1 cellular context compared by ENCODE assay signal in genomic region chr3:49339593-49339946, GRCh38.
TF ChIP-seq lines count a peak whose summit lies in the region.

No MANE protein-coding gene starts in this region.

TF ChIP-seq in IMR-90, 13 proteins besides CTCF, POLR2A, EP300 and RAD21 (continued from another document):
- no peak for TF ChIP-seq MAFK (IDR thresholded peaks at IDR 0.05; ENCODE audit: low read depth, low read length)
- TF ChIP-seq MAZ (IDR thresholded peaks at IDR 0.05; ENCODE audit: borderline replicate concordance, low read depth, low read length): no peak
- no peak for TF ChIP-seq CHD1 (IDR thresholded peaks at IDR 0.05; ENCODE audit: low read depth, low read length)
- TF ChIP-seq RCOR1 (IDR thresholded peaks at IDR 0.05; ENCODE audit: insufficient replicate concordance, low read length): no peak
